In genomic region chr12:54394281-54394719, GRCh38 we compare ENCODE assay signal across 8 cellular contexts. TPM values are rescaled to one million over a fixed set of nuclear protein-coding genes. Genes with fewer than 3 reads are reported as not detected.
A peak's percentile ranks its signal among the peaks of the same experiment; 100 is the strongest.
DNase-seq lines count a peak whose midpoint lies in the region; ATAC-seq and TF ChIP-seq lines count a peak whose summit lies in the region.

No MANE protein-coding gene starts in this region.

- H3K4me1 Mint-ChIP-seq in activated T-cell treated with anti-CD3 and anti-CD28 coated beads, Interleukin-2, amount 50 U/mL, for 4 hours (ENCODE audit: low read depth) = peaks cover 30% of the 10 kb centered on the region

- H3K4me3 ChIP-seq in BE2C (ENCODE audit: low read depth, low read length) = no peak overlapping the region

- no peaks in the 10 kb centered on the region for H3K27me3 ChIP-seq in BE2C

- H3K9me3 ChIP-seq in BE2C = no peaks in the 10 kb centered on the region

- H3K4me1 ChIP-seq in BE2C = 0 out of 2 replicates have a peak, but pooled peaks cover 2% of the 10 kb centered on the region

- no peaks in the 10 kb centered on the region for H3K36me3 ChIP-seq in BE2C

- no peaks in the 10 kb centered on the region for H3K27me3 Mint-ChIP-seq in activated T-cell treated with anti-CD3 and anti-CD28 coated beads, Interleukin-2, amount 50 U/mL, for 4 hours (ENCODE audit: low read depth)

- TF ChIP-seq CTCF in BE2C (IDR thresholded peaks at IDR 0.05; ENCODE audit: low read depth, low read length) (peak; percentile 82), GM13976 (IDR thresholded peaks at IDR 0.05; ENCODE audit: borderline replicate concordance, control extremely low read depth, extremely low read depth, insufficient read depth, missing control alignments) (peak; percentile 68)

- in situ Hi-C loops in GM13976 (cut with MboI; ENCODE audit: low sequenced_read_pairs, unreplicated experiment) = no loop called here

- DNase-seq in BE2C (peak; percentile 73), GM13976 (ENCODE audit: low spot score) (no peak), NCI-H446 treated with DMSO at 0.1 percent for 48 hours (lab: John Stamatoyannopoulos, UW) (peak; percentile 21), Right ventricle myocardium superior (no peak), renal cortical epithelial cell (ENCODE audit: low read depth) (peak; percentile 28)
- peak; percentile 49 for DNase-seq in activated T-cell treated with anti-CD3 and anti-CD28 coated beads, Interleukin-2, amount 50 U/mL, for 4 hours

- intact Hi-C loops in Right ventricle myocardium superior (cut with DNase I) = no loop called here

- peaks cover 21% of the 10 kb centered on the region for H3K36me3 Mint-ChIP-seq in activated T-cell treated with anti-CD3 and anti-CD28 coated beads, Interleukin-2, amount 50 U/mL, for 4 hours (ENCODE audit: insufficient read depth)

- no peaks in the 10 kb centered on the region for H3K9me3 Mint-ChIP-seq in activated T-cell treated with anti-CD3 and anti-CD28 coated beads, Interleukin-2, amount 50 U/mL, for 4 hours

- ATAC-seq in activated T-cell treated with anti-CD3 and anti-CD28 coated beads, Interleukin-2, amount 50 U/mL, for 4 hours = no peak
- ATAC-seq in Right ventricle myocardium superior (ENCODE audit: poor library complexity) (peak; percentile 45), GM21360 (IDR thresholded peaks at IDR 0.05; ENCODE audit: unreplicated experiment) (no peak), GM21576 (IDR thresholded peaks at IDR 0.05; ENCODE audit: unreplicated experiment) (no peak)

- H3K4me3 Mint-ChIP-seq in activated T-cell treated with anti-CD3 and anti-CD28 coated beads, Interleukin-2, amount 50 U/mL, for 4 hours = no peak overlapping the region

RNA-seq across cellular contexts. Expression of gene ZNF385A, which starts 9.8 kb away (rescaled TPM):
- 25.0 TPM for polyA plus RNA-seq in BE2C (2012; ENCODE audit: insufficient read depth, insufficient read length, low read depth)
- total RNA-seq in activated T-cell treated with anti-CD3 and anti-CD28 coated beads, Interleukin-2, amount 50 U/mL, for 4 hours = 1 to 10 TPM in 1 of 3 donors, under 1 TPM in 2; 0.48 to 1.1 (median 0.55) TPM
- total RNA-seq in Right ventricle myocardium superior (10.7 TPM), renal cortical epithelial cell (3.0 and 10.2 TPM in 2 replicates)

RNA-seq across cellular contexts. Expression of gene ITGA5, which starts 24.8 kb away (rescaled TPM):
- 48.7 TPM for polyA plus RNA-seq in BE2C (2012; ENCODE audit: insufficient read depth, insufficient read length, low read depth)
- 10 to 100 TPM in 2 of 3 donors, 1 to 10 TPM in 1; 9.3 to 16.4 (median 12.4) TPM for total RNA-seq in activated T-cell treated with anti-CD3 and anti-CD28 coated beads, Interleukin-2, amount 50 U/mL, for 4 hours
- total RNA-seq in Right ventricle myocardium superior (51.6 TPM), renal cortical epithelial cell (112 and 143 TPM in 2 replicates)

RNA-seq across cellular contexts. Expression of gene GPR84, which starts 30.0 kb away (rescaled TPM):
- polyA plus RNA-seq in BE2C (2012; ENCODE audit: insufficient read depth, insufficient read length, low read depth) = not detected
- under 1 TPM in 2 of 3 donors, not detected in 1; 0.13 to 0.49 TPM for total RNA-seq in activated T-cell treated with anti-CD3 and anti-CD28 coated beads, Interleukin-2, amount 50 U/mL, for 4 hours
- total RNA-seq in Right ventricle myocardium superior (not detected), renal cortical epithelial cell (not detected in 2 replicates)

Comparison
In these comparisons a context has a peak if more than half of its experiments do, and no peak if none do; other contexts are left out.
1. DNase-seq: peak in BE2C (single experiment), NCI-H446 treated with DMSO at 0.1 percent for 48 hours (single experiment), activated T-cell treated with anti-CD3 and anti-CD28 coated beads, Interleukin-2, amount 50 U/mL, for 4 hours (single experiment) and renal cortical epithelial cell (single experiment); none in GM13976 (single experiment) and Right ventricle myocardium superior (single experiment).